In the genomic region with DNA sequence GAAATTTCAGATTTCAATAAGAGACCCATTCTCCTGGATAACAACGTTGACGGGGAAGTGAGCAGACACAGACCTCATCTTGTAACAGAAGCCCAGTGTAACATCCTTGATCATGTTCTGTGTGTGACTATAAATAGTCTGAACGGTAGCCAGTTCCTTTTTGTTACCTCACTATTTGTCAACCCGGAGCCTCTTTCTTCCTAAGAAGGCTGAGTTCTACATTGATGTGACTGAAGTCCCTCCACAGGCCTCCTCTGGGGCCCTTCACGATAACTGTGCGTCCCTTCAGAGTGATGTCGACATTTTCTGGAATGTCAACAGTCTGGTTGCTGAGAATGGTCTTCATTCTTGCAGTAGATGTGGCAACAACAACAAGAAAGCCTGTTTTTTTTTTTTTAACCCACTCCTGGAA, we compare ENCODE assay signal across 1 cellular context.
TF ChIP-seq lines count a peak whose summit lies in the region.

No MANE protein-coding gene starts in this region.

TF ChIP-seq in HepG2, 621 proteins besides CTCF, POLR2A, EP300 and RAD21 (continued from another document and continues in another):
- TF ChIP-seq MYPOP (CRISPR knock-in tag; IDR thresholded peaks at IDR 0.05) (peak; percentile 47; the same call in 1 of the 2 replicates), ZNF44 (CRISPR knock-in tag; IDR thresholded peaks at IDR 0.05) (no peak; the same call in 1 of the 2 replicates), MAF1 (CRISPR knock-in tag; IDR thresholded peaks at IDR 0.05; ENCODE audit: borderline replicate concordance) (no peak), ZNF724P (CRISPR knock-in tag; IDR thresholded peaks at IDR 0.05; ENCODE audit: borderline replicate concordance) (no peak), SIN3B (IDR thresholded peaks at IDR 0.05; ENCODE audit: low read length) (no peak), DMTF1 (CRISPR knock-in tag; IDR thresholded peaks at IDR 0.05) (no peak), ZKSCAN5 (CRISPR knock-in tag; IDR thresholded peaks at IDR 0.05) (no peak), ATF1 (CRISPR knock-in tag; IDR thresholded peaks at IDR 0.05) (0 out of 2 replicates have a peak, but pooled peaks have one; percentile 70), ZSCAN31 (CRISPR knock-in tag; IDR thresholded peaks at IDR 0.05; ENCODE audit: low read depth) (no peak), ZFP36L2 (CRISPR knock-in tag; IDR thresholded peaks at IDR 0.05) (no peak), ZNF207 (IDR thresholded peaks at IDR 0.05; ENCODE audit: borderline replicate concordance) (no peak), NR2C2 (CRISPR knock-in tag; IDR thresholded peaks at IDR 0.05; ENCODE audit: borderline replicate concordance) (peak; percentile 50; the same call in 1 of the 2 replicates), DZIP1 (CRISPR knock-in tag; IDR thresholded peaks at IDR 0.05) (no peak), NPAS2 (CRISPR knock-in tag; IDR thresholded peaks at IDR 0.05; ENCODE audit: borderline replicate concordance) (no peak), ZFYVE20 (CRISPR knock-in tag; IDR thresholded peaks at IDR 0.05; ENCODE audit: borderline replicate concordance, low read depth) (no peak), RELA (CRISPR knock-in tag; IDR thresholded peaks at IDR 0.05) (no peak), GTF2F1 (IDR thresholded peaks at IDR 0.05; ENCODE audit: low read length) (no peak), MIER3 (CRISPR knock-in tag; IDR thresholded peaks at IDR 0.05; ENCODE audit: borderline replicate concordance) (peak; percentile 59; the same call in 1 of the 2 replicates), ZMYM4 (CRISPR knock-in tag; IDR thresholded peaks at IDR 0.05) (peak; percentile 58; the same call in 1 of the 2 replicates), GATAD2A (CRISPR knock-in tag; IDR thresholded peaks at IDR 0.05) (peak; percentile 99), ZBTB25 (CRISPR knock-in tag; IDR thresholded peaks at IDR 0.05) (peak; percentile 68; the same call in 1 of the 2 replicates), PLRG1 (conservative IDR thresholded peaks at IDR 0.05) (no peak), ZNF788 (CRISPR knock-in tag; IDR thresholded peaks at IDR 0.05; ENCODE audit: borderline replicate concordance) (no peak), RCOR2 (CRISPR knock-in tag; IDR thresholded peaks at IDR 0.05) (peak; percentile 74), ZNF570 (CRISPR knock-in tag; IDR thresholded peaks at IDR 0.05; ENCODE audit: borderline replicate concordance) (0 out of 2 replicates have a peak, but pooled peaks have one; percentile 49), ZNF383 (CRISPR knock-in tag; IDR thresholded peaks at IDR 0.05; ENCODE audit: borderline replicate concordance) (no peak)
- TF ChIP-seq, protein P1, sequence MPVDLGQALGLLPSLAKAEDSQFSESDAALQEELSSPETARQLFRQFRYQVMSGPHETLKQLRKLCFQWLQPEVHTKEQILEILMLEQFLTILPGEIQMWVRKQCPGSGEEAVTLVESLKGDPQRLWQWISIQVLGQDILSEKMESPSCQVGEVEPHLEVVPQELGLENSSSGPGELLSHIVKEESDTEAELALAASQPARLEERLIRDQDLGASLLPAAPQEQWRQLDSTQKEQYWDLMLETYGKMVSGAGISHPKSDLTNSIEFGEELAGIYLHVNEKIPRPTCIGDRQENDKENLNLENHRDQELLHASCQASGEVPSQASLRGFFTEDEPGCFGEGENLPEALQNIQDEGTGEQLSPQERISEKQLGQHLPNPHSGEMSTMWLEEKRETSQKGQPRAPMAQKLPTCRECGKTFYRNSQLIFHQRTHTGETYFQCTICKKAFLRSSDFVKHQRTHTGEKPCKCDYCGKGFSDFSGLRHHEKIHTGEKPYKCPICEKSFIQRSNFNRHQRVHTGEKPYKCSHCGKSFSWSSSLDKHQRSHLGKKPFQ (CRISPR knock-in tag; IDR thresholded peaks at IDR 0.05; ENCODE audit: insufficient replicate concordance): no peak
- TF ChIP-seq, protein P2, sequence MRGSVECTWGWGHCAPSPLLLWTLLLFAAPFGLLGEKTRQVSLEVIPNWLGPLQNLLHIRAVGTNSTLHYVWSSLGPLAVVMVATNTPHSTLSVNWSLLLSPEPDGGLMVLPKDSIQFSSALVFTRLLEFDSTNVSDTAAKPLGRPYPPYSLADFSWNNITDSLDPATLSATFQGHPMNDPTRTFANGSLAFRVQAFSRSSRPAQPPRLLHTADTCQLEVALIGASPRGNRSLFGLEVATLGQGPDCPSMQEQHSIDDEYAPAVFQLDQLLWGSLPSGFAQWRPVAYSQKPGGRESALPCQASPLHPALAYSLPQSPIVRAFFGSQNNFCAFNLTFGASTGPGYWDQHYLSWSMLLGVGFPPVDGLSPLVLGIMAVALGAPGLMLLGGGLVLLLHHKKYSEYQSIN (CRISPR knock-in tag; IDR thresholded peaks at IDR 0.05; ENCODE audit: borderline replicate concordance): no peak
- TF ChIP-seq, protein P3, sequence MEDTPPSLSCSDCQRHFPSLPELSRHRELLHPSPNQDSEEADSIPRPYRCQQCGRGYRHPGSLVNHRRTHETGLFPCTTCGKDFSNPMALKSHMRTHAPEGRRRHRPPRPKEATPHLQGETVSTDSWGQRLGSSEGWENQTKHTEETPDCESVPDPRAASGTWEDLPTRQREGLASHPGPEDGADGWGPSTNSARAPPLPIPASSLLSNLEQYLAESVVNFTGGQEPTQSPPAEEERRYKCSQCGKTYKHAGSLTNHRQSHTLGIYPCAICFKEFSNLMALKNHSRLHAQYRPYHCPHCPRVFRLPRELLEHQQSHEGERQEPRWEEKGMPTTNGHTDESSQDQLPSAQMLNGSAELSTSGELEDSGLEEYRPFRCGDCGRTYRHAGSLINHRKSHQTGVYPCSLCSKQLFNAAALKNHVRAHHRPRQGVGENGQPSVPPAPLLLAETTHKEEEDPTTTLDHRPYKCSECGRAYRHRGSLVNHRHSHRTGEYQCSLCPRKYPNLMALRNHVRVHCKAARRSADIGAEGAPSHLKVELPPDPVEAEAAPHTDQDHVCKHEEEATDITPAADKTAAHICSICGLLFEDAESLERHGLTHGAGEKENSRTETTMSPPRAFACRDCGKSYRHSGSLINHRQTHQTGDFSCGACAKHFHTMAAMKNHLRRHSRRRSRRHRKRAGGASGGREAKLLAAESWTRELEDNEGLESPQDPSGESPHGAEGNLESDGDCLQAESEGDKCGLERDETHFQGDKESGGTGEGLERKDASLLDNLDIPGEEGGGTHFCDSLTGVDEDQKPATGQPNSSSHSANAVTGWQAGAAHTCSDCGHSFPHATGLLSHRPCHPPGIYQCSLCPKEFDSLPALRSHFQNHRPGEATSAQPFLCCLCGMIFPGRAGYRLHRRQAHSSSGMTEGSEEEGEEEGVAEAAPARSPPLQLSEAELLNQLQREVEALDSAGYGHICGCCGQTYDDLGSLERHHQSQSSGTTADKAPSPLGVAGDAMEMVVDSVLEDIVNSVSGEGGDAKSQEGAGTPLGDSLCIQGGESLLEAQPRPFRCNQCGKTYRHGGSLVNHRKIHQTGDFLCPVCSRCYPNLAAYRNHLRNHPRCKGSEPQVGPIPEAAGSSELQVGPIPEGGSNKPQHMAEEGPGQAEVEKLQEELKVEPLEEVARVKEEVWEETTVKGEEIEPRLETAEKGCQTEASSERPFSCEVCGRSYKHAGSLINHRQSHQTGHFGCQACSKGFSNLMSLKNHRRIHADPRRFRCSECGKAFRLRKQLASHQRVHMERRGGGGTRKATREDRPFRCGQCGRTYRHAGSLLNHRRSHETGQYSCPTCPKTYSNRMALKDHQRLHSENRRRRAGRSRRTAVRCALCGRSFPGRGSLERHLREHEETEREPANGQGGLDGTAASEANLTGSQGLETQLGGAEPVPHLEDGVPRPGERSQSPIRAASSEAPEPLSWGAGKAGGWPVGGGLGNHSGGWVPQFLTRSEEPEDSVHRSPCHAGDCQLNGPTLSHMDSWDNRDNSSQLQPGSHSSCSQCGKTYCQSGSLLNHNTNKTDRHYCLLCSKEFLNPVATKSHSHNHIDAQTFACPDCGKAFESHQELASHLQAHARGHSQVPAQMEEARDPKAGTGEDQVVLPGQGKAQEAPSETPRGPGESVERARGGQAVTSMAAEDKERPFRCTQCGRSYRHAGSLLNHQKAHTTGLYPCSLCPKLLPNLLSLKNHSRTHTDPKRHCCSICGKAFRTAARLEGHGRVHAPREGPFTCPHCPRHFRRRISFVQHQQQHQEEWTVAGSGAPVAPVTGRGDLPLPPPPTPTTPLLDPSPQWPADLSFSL (CRISPR knock-in tag; IDR thresholded peaks at IDR 0.05): no peak
- TF ChIP-seq, protein P4, sequence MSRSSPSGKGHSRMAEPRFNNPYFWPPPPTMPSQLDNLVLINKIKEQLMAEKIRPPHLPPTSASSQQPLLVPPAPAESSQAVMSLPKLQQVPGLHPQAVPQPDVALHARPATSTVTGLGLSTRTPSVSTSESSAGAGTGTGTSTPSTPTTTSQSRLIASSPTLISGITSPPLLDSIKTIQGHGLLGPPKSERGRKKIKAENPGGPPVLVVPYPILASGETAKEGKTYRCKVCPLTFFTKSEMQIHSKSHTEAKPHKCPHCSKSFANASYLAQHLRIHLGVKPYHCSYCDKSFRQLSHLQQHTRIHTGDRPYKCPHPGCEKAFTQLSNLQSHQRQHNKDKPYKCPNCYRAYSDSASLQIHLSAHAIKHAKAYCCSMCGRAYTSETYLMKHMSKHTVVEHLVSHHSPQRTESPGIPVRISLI (CRISPR knock-in tag; IDR thresholded peaks at IDR 0.05; ENCODE audit: borderline replicate concordance): peak; percentile 97
- TF ChIP-seq, protein P5, sequence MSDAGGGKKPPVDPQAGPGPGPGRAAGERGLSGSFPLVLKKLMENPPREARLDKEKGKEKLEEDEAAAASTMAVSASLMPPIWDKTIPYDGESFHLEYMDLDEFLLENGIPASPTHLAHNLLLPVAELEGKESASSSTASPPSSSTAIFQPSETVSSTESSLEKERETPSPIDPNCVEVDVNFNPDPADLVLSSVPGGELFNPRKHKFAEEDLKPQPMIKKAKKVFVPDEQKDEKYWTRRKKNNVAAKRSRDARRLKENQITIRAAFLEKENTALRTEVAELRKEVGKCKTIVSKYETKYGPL (CRISPR knock-in tag; IDR thresholded peaks at IDR 0.05): no peak
